Comparison of ENCODE assay signal across 8 cellular contexts in genomic region chr5:97297063-97297715, GRCh38.
DNase-seq lines count a peak whose midpoint lies in the region; ATAC-seq and TF ChIP-seq lines count a peak whose summit lies in the region.

No MANE protein-coding gene starts in this region.

- H3K9me3 ChIP-seq in GM23248 (ENCODE audit: low read depth) = no peaks in the 10 kb centered on the region
- H3K9me3 ChIP-seq in SK-N-MC (ENCODE audit: low read depth, low read length) = no peaks in the 10 kb centered on the region
- H3K9me3 ChIP-seq in thoracic aorta = no peaks in the 10 kb centered on the region
- no peaks in the 10 kb centered on the region for H3K9me3 ChIP-seq in effector memory CD4-positive, alpha-beta T cell (ENCODE audit: control insufficient read depth, low read length)

- no peaks in the 10 kb centered on the region for H4K20me1 ChIP-seq in GM23248 (ENCODE audit: insufficient read depth)

- ATAC-seq in thoracic aorta (ENCODE audit: insufficient number of reproducible peaks, low FRiP score, low read depth) = no peak

- no peaks in the 10 kb centered on the region for H3K79me2 ChIP-seq in GM23248 (ENCODE audit: insufficient read depth)

- in situ Hi-C loops in GM23248 (cut with MboI) = no loop called here

- no peaks in the 10 kb centered on the region for H3F3A ChIP-seq in GM23248 (ENCODE audit: insufficient read depth)

- no peaks in the 10 kb centered on the region for H3K9me2 ChIP-seq in GM23248 (ENCODE audit: insufficient read depth)

- no peak overlapping the region for H3K4me3 ChIP-seq in GM23248
- no peak overlapping the region for H3K4me3 ChIP-seq in SK-N-MC
- no peak overlapping the region for H3K4me3 ChIP-seq in thoracic aorta
- no peak overlapping the region for H3K4me3 ChIP-seq in effector memory CD4-positive, alpha-beta T cell (ENCODE audit: insufficient read depth, low read depth, low read length, poor library complexity, severe bottlenecking)

- H3K27ac ChIP-seq in GM23248 = no peak overlapping the region
- no peak overlapping the region for H3K27ac ChIP-seq in SK-N-MC
- H3K27ac ChIP-seq in thoracic aorta = no peak overlapping the region
- no peak overlapping the region for H3K27ac ChIP-seq in effector memory CD4-positive, alpha-beta T cell (ENCODE audit: insufficient read depth, low read length, poor library complexity, severe bottlenecking)

- H3K36me3 ChIP-seq in GM23248 (ENCODE audit: low read depth) (no peaks in the 10 kb centered on the region), SK-N-MC (ENCODE audit: insufficient read depth, low read length) (no peaks in the 10 kb centered on the region), thoracic aorta (no peaks in the 10 kb centered on the region)
- no peaks in the 10 kb centered on the region for H3K36me3 ChIP-seq in effector memory CD4-positive, alpha-beta T cell (ENCODE audit: control insufficient read depth, insufficient read depth, low read length)

- 16 to 36% methylated on average over 3 to 5 of the region's 5 CpGs for WGBS in GM23248 (ENCODE audit: low coverage in 1 of 2, low lambda C conversion rate in 2 of 2, missing lambda C conversion rate in 2 of 2), 2 experiments

- no peak overlapping the region for H2AFZ ChIP-seq in GM23248

- peak; percentile 18 for TF ChIP-seq CTCF in thoracic aorta (IDR thresholded peaks at IDR 0.05)

- H3K27me3 ChIP-seq in GM23248 (replicated peaks; ENCODE audit: insufficient read depth) (no peaks in the 10 kb centered on the region), thoracic aorta (replicated peaks; ENCODE audit: insufficient read depth) (no peaks in the 10 kb centered on the region)
- no peaks in the 10 kb centered on the region for H3K27me3 ChIP-seq in effector memory CD4-positive, alpha-beta T cell (replicated peaks; ENCODE audit: control insufficient read depth, insufficient read depth, low read length, poor library complexity, severe bottlenecking)

- no peak overlapping the region for H3K9ac ChIP-seq in GM23248
- no peak overlapping the region for H3K9ac ChIP-seq in SK-N-MC (ENCODE audit: insufficient read length)

- peaks cover 7% of the 10 kb centered on the region; the same call in 1 of the 2 replicates for H3K4me1 ChIP-seq in GM23248 (ENCODE audit: insufficient read depth)
- no peaks in the 10 kb centered on the region for H3K4me1 ChIP-seq in thoracic aorta (ENCODE audit: control insufficient read depth in 1 of 2, low read depth in 2 of 2)
- no peaks in the 10 kb centered on the region for H3K4me1 ChIP-seq in effector memory CD4-positive, alpha-beta T cell (ENCODE audit: control insufficient read depth, insufficient read depth, low read length, poor library complexity, severe bottlenecking)

- DNase-seq in stimulated activated CD4-positive, alpha-beta T cell treated with anti-CD3 and anti-CD28 coated beads, Interleukin-15, amount 100 ng/mL, for 24 hours = peak; percentile 11
- DNase-seq in stimulated activated CD4-positive, alpha-beta T cell treated with anti-CD3 and anti-CD28 coated beads, Interleukin-4, amount 100 ng/mL, for 24 hours = no peak
- peak; percentile 50 for DNase-seq in GM23248
- peak; percentile 9 for DNase-seq in HuH-7.5 (ENCODE audit: low spot score)
- DNase-seq in SK-N-MC (ENCODE audit: low read depth, low spot score) = peak; percentile 2
- DNase-seq in glomerular visceral epithelial cell (ENCODE audit: extremely low spot score) = peak; percentile 14
- DNase-seq in thoracic aorta (ENCODE audit: low spot score) = no peak
- DNase-seq in effector memory CD4-positive, alpha-beta T cell = no peak

- H3K4me2 ChIP-seq in GM23248 (ENCODE audit: unreplicated experiment) = no peak overlapping the region

Comparison
In these comparisons a context has a peak if more than half of its experiments do, and no peak if none do; other contexts are left out.
1. DNase-seq: peak in stimulated activated CD4-positive, alpha-beta T cell treated with anti-CD3 and anti-CD28 coated beads, Interleukin-15, amount 100 ng/mL, for 24 hours (single experiment), GM23248 (single experiment), HuH-7.5 (single experiment), SK-N-MC (single experiment) and glomerular visceral epithelial cell (single experiment); none in stimulated activated CD4-positive, alpha-beta T cell treated with anti-CD3 and anti-CD28 coated beads, Interleukin-4, amount 100 ng/mL, for 24 hours (single experiment), thoracic aorta (single experiment) and effector memory CD4-positive, alpha-beta T cell (0 of 3).